ENCODE assay signal across 8 cellular contexts in genomic region chr1:144077167-144077841, GRCh38.
DNase-seq lines count a peak whose midpoint lies in the region; ATAC-seq, FAIRE-seq and TF ChIP-seq lines count a peak whose summit lies in the region.
"Not testable (repeated sequence)": the region's sequence is repeated elsewhere in the genome, so short reads cannot be mapped to it uniquely, and the experiment has no call there.

No MANE protein-coding gene starts in this region.

- BruUV-seq in Panc1 (replicated peaks; lab: Mats Ljungman, UMichigan); MCF 10A (replicated peaks; lab: Mats Ljungman, UMichigan): not testable (repeated sequence)

- 1 to 2% methylated on average over 52 to 57 of the region's 93 CpGs for WGBS in mesodermal cell (ENCODE audit: insufficient coverage in 2 of 2), 2 experiments
- 2% methylated on average over 93 of the region's 93 CpGs for WGBS in urinary bladder

- H3K4me1 ChIP-seq in Panc1 (ENCODE audit: control insufficient read depth, insufficient read depth, low read length); mesodermal cell (ENCODE audit: control insufficient read depth, insufficient read depth, low read length, poor library complexity, severe bottlenecking); urinary bladder (ENCODE audit: insufficient read depth): not testable (repeated sequence)

- POLR2A ChIA-PET in Panc1 (lab: Charles Lee); MCF 10A (lab: Yijun Ruan, JAX): not testable (repeated sequence)

- not testable (repeated sequence) for H3K9me3 Mint-ChIP-seq in MCF 10A (ENCODE audit: unreplicated experiment); glutamatergic neuron (ENCODE audit: unreplicated experiment)

- intact Hi-C loops in Panc1 (cut with micrococcal nuclease; ENCODE audit: unreplicated experiment); MCF 10A (cut with micrococcal nuclease): not testable (repeated sequence)

- H3K4me3 Mint-ChIP-seq in MCF 10A (ENCODE audit: unreplicated experiment): peak overlapping the region; percentile 70
- not testable (repeated sequence) for H3K4me3 Mint-ChIP-seq in glutamatergic neuron (ENCODE audit: unreplicated experiment)

- not testable (repeated sequence) for TF ChIP-seq CTCF in D721Med (IDR thresholded peaks at IDR 0.05; ENCODE audit: insufficient read depth, missing control alignments); Panc1 (IDR thresholded peaks at IDR 0.05); MCF 10A (IDR thresholded peaks at IDR 0.05; ENCODE audit: unreplicated experiment); glutamatergic neuron (IDR thresholded peaks at IDR 0.05; ENCODE audit: partially characterized antibody, unreplicated experiment)

- ATAC-seq in Panc1: not testable (repeated sequence)

- H3K27ac Mint-ChIP-seq in MCF 10A (ENCODE audit: low read depth, unreplicated experiment); glutamatergic neuron (ENCODE audit: unreplicated experiment): not testable (repeated sequence)

- H3K4me3 ChIP-seq in Panc1 (ENCODE audit: low read depth in 2 of 2, low read length in 2 of 2) (peak overlapping the region; percentile 26 to 33; a peak in 3 of 4 replicates), mesodermal cell (ENCODE audit: extremely low read depth, insufficient read depth, low read length, poor library complexity, severe bottlenecking) (peak overlapping the region; percentile 52), skin epidermis (peak overlapping the region; percentile 47 to 74 (median 65)), urinary bladder (ENCODE audit: low read depth, low read length) (peak overlapping the region; percentile 40)

- not testable (repeated sequence) for H3K27me3 ChIP-seq in Panc1 (ENCODE audit: control insufficient read depth, insufficient read depth, low read length)

- not testable (repeated sequence) for H3K9me3 ChIP-seq in Panc1 (ENCODE audit: control insufficient read depth, insufficient read depth, low read depth, low read length); mesodermal cell (ENCODE audit: control insufficient read depth, low read length)

- H3K36me3 Mint-ChIP-seq in MCF 10A (ENCODE audit: insufficient read depth, unreplicated experiment); glutamatergic neuron (ENCODE audit: unreplicated experiment): not testable (repeated sequence)

- not testable (repeated sequence) for H3K36me3 ChIP-seq in Panc1 (ENCODE audit: control insufficient read depth, insufficient read depth, low read length); mesodermal cell (ENCODE audit: control insufficient read depth, insufficient read depth, low read length); urinary bladder (ENCODE audit: insufficient read depth)

- DNase-seq in D721Med (ENCODE audit: insufficient read length, low spot score) (peak; percentile 0), activated T-cell treated with anti-CD3 and anti-CD28 coated beads for 1 hour (ENCODE audit: low read depth) (peak; percentile 1), MCF 10A (ENCODE audit: unreplicated experiment) (peak; percentile 18), glutamatergic neuron (peak; percentile 14)
- DNase-seq in Panc1 (ENCODE audit: low read depth, low spot score): not testable (repeated sequence)

- H3K4me1 Mint-ChIP-seq in MCF 10A (ENCODE audit: insufficient read depth, unreplicated experiment); glutamatergic neuron (ENCODE audit: low read depth, unreplicated experiment): not testable (repeated sequence)

- not testable (repeated sequence) for H3K27ac ChIP-seq in Panc1 (ENCODE audit: low read length); mesodermal cell (ENCODE audit: low read depth, low read length, severe bottlenecking); urinary bladder (ENCODE audit: low read depth)
- H3K27ac ChIP-seq in skin epidermis: peak overlapping the region in 2 of 21 experiments; percentile 40 to 54

- FAIRE-seq in D721Med (lab: Jason Lieb, UNC): not testable (repeated sequence)

- in situ Hi-C loops in Panc1 (cut with HindIII; ENCODE audit: low pct_unique_long_range_greater_than_20kb, low sequenced_read_pairs): not testable (repeated sequence)

- CTCF ChIA-PET in Panc1 (lab: Charles Lee); MCF 10A (lab: Yijun Ruan, JAX): not testable (repeated sequence)

- H3K27me3 Mint-ChIP-seq in MCF 10A (ENCODE audit: insufficient read depth, unreplicated experiment); glutamatergic neuron (ENCODE audit: unreplicated experiment): not testable (repeated sequence)
